ENCODE assay signal across 10 cellular contexts in the genomic region with DNA sequence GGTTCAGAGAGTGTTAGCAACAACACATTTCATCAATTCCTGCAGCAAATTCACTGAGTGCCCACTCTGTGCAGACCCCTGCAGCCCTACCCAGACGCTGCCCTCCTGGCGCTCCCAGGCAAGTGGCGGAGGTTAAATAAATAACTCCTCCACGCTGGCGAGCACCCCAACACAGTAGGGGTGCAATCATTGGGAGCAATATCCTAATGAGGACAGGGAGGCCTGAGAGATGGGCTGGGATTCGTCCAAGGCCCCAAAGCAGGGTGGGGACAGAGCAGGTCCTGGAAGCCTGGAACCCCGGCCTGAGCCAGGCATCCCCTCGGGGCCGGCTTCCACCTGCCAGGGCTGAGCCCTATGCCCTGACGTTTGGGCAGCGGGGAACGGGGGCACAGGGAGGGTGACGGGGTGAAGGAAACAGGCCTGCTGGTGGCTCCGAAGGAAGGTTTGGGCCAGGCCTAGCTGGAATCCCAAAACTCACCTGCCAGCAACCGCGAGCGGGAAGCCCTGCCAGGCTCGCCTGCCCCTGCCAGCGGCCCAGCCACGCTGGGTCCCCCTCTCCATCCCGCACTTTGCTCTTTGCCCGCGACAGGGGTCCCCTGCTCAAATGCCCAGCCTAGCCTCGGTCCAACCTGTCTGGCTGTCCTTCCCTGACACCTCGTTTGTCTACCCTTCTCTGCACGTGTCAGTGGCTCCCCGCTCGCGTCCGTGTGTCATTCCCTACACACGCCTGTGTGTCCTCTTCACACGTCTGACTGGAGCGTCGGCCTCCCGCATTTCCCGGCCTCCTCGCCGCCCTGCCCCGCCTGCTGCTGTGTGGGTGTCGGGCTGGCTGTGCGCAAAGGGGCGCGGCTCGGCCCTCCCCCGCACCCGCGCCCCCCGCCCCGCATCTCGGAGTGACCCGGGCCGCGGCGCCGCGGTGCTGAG. TPM values are rescaled to one million over a fixed set of nuclear protein-coding genes. Genes with fewer than 3 reads are reported as not detected.
DNase-seq lines count a peak whose midpoint lies in the region; ATAC-seq and TF ChIP-seq lines count a peak whose summit lies in the region.
"Had no signal": no experiment of that assay in that cellular context is flagged by ENCODE, and none has a peak within 500 bp of the region (broad histone marks: within the 10 kb centered on the region; RNA-seq: fewer than 3 reads in every experiment).

No MANE protein-coding gene starts in this region.

- TF ChIP-seq CTCF in GM23338 (conservative IDR thresholded peaks at IDR 0.05; ENCODE audit: low read depth in 2 of 2) (no peak), right atrium auricular region (IDR thresholded peaks at IDR 0.05) (no peak), sigmoid colon (IDR thresholded peaks at IDR 0.05) (no peak)
- TF ChIP-seq CTCF in activated CD8-positive, alpha-beta T cell treated with anti-CD3 and anti-CD28 coated beads for 36 hours (IDR thresholded peaks at IDR 0.05) = no peak

- TF ChIP-seq POLR2A in sigmoid colon (IDR thresholded peaks at IDR 0.05) = no peak

- no peak for TF ChIP-seq EP300 in sigmoid colon (IDR thresholded peaks at IDR 0.05)

- H3K4me3 ChIP-seq in GM23338 = peak overlapping the region; percentile 57
- H3K4me3 ChIP-seq in right atrium auricular region = peak overlapping the region; percentile 31 to 39
- H3K4me3 ChIP-seq in sigmoid colon = peak overlapping the region in 3 of 4 donors; percentile 17 to 41 (median 40)

- peak overlapping the region; percentile 68 for H3K4me3 Mint-ChIP-seq in GM23338
- no peak overlapping the region for H3K4me3 Mint-ChIP-seq in activated CD8-positive, alpha-beta T cell treated with anti-CD3 and anti-CD28 coated beads for 36 hours
- H3K4me3 Mint-ChIP-seq: activated naive CD8-positive, alpha-beta T cell treated with anti-CD3 and anti-CD28 coated beads, Interleukin-2, amount 10 ng/mL, durations not matched to agents 7 days and 5 days had no signal

- intact Hi-C loops in activated CD8-positive, alpha-beta T cell treated with anti-CD3 and anti-CD28 coated beads for 36 hours (cut with micrococcal nuclease) = no loop called here
- intact Hi-C loops in sigmoid colon (cut with DNase I) = no loop called here

- DNase-seq in GM23338 (ENCODE audit: low spot score) (peak; percentile 49), right atrium auricular region (ENCODE audit: low spot score) (no peak), sigmoid colon (peak; percentile 58), occipital lobe (lab: John Stamatoyannopoulos, UW) (no peak), A172 (ENCODE audit: low spot score) (no peak), NCI-H1930 (lab: John Stamatoyannopoulos, UW) (no peak)
- no peak for DNase-seq in activated CD8-positive, alpha-beta T cell treated with anti-CD3 and anti-CD28 coated beads for 36 hours
- DNase-seq: activated naive CD8-positive, alpha-beta T cell treated with anti-CD3 and anti-CD28 coated beads, Interleukin-2, amount 10 ng/mL, durations not matched to agents 7 days and 5 days had no signal

- H3K4me1 ChIP-seq in GM23338 (ENCODE audit: insufficient read depth) = peaks cover 8% of the 10 kb centered on the region
- peaks cover 0 to 18% of the 10 kb centered on the region in 2 donors for H3K4me1 ChIP-seq in right atrium auricular region
- H3K4me1 ChIP-seq in sigmoid colon = peaks cover 0 to 21% (median 17%) of the 10 kb centered on the region in 4 donors

- peaks cover 21% of the 10 kb centered on the region for H3K4me1 Mint-ChIP-seq in GM23338
- peaks cover 6% of the 10 kb centered on the region for H3K4me1 Mint-ChIP-seq in activated CD8-positive, alpha-beta T cell treated with anti-CD3 and anti-CD28 coated beads for 36 hours (ENCODE audit: low read depth)
- H3K4me1 Mint-ChIP-seq: activated naive CD8-positive, alpha-beta T cell treated with anti-CD3 and anti-CD28 coated beads, Interleukin-2, amount 10 ng/mL, durations not matched to agents 7 days and 5 days had no signal

- WGBS in sigmoid colon, 2 donors = 6 to 10% methylated on average over 56 of the region's 56 CpGs

- peak overlapping the region; percentile 73 for H3K4me2 ChIP-seq in GM23338

- CTCF ChIA-PET in activated CD8-positive, alpha-beta T cell treated with anti-CD3 and anti-CD28 coated beads for 36 hours (lab: Charles Lee) = interaction anchor here (1.5 kb wide), 1 partner anchor 19 kb away, joined by 4 read pairs; no protein-coding TSS in a partner anchor

- peaks cover 59% of the 10 kb centered on the region for H3K27me3 Mint-ChIP-seq in GM23338 (ENCODE audit: insufficient read depth, low read depth, poor library complexity)
- H3K27me3 Mint-ChIP-seq in activated CD8-positive, alpha-beta T cell treated with anti-CD3 and anti-CD28 coated beads for 36 hours = peaks cover 51% of the 10 kb centered on the region

- ATAC-seq in GM23338 = peak; percentile 7
- peak; percentile 19 for ATAC-seq in activated CD8-positive, alpha-beta T cell treated with anti-CD3 and anti-CD28 coated beads for 36 hours
- ATAC-seq in GM21515 (IDR thresholded peaks at IDR 0.05; ENCODE audit: unreplicated experiment) = no peak

- H2AFZ ChIP-seq in GM23338 = no peak overlapping the region

- H3K36me3 Mint-ChIP-seq in GM23338 (ENCODE audit: low read depth) = no peaks in the 10 kb centered on the region
- no peaks in the 10 kb centered on the region for H3K36me3 Mint-ChIP-seq in activated CD8-positive, alpha-beta T cell treated with anti-CD3 and anti-CD28 coated beads for 36 hours (ENCODE audit: low read depth)
- H3K36me3 Mint-ChIP-seq: activated naive CD8-positive, alpha-beta T cell treated with anti-CD3 and anti-CD28 coated beads, Interleukin-2, amount 10 ng/mL, durations not matched to agents 7 days and 5 days had no signal

- no peaks in the 10 kb centered on the region for H3K79me2 ChIP-seq in GM23338 (replicated peaks; ENCODE audit: insufficient read depth)

- H3K9me3 Mint-ChIP-seq in GM23338 = no peaks in the 10 kb centered on the region; the same call in 2 of the 3 replicates
- no peaks in the 10 kb centered on the region for H3K9me3 Mint-ChIP-seq in activated CD8-positive, alpha-beta T cell treated with anti-CD3 and anti-CD28 coated beads for 36 hours
- H3K9me3 Mint-ChIP-seq: activated naive CD8-positive, alpha-beta T cell treated with anti-CD3 and anti-CD28 coated beads, Interleukin-2, amount 10 ng/mL, durations not matched to agents 7 days and 5 days had no signal

- POLR2A ChIA-PET in activated CD8-positive, alpha-beta T cell treated with anti-CD3 and anti-CD28 coated beads for 36 hours (lab: Charles Lee) = no interaction called here

- H3K9me3 ChIP-seq in right atrium auricular region = no peaks in the 10 kb centered on the region
- H3K9me3 ChIP-seq in sigmoid colon = no peaks in the 10 kb centered on the region

- H3F3A ChIP-seq in GM23338 (replicated peaks; ENCODE audit: low read depth) = no peaks in the 10 kb centered on the region

- H3K9me2 ChIP-seq in GM23338 (ENCODE audit: insufficient read depth) = no peaks in the 10 kb centered on the region

- H3K27me3 ChIP-seq in GM23338 (ENCODE audit: insufficient read depth) (peaks cover 83% of the 10 kb centered on the region), right atrium auricular region (peaks cover 0 to 4% of the 10 kb centered on the region in 2 donors), sigmoid colon (peaks cover 26 to 68% (median 47%) of the 10 kb centered on the region in 3 donors)

- H3K36me3 ChIP-seq in GM23338 (ENCODE audit: insufficient read depth) = no peaks in the 10 kb centered on the region
- H3K36me3 ChIP-seq in right atrium auricular region = no peaks in the 10 kb centered on the region
- no peaks in the 10 kb centered on the region for H3K36me3 ChIP-seq in sigmoid colon

- H4K20me1 ChIP-seq in GM23338 (replicated peaks; ENCODE audit: insufficient read depth) = no peaks in the 10 kb centered on the region

- H3K27ac Mint-ChIP-seq in GM23338 = no peak overlapping the region
- H3K27ac Mint-ChIP-seq in activated CD8-positive, alpha-beta T cell treated with anti-CD3 and anti-CD28 coated beads for 36 hours = no peak overlapping the region
- H3K27ac Mint-ChIP-seq: activated naive CD8-positive, alpha-beta T cell treated with anti-CD3 and anti-CD28 coated beads, Interleukin-2, amount 10 ng/mL, durations not matched to agents 7 days and 5 days had no signal

- H3K27ac ChIP-seq in GM23338 (ENCODE audit: low read depth) (no peak overlapping the region), right atrium auricular region (no peak overlapping the region), sigmoid colon (no peak overlapping the region)

TF ChIP-seq in GM23338, 12 proteins besides CTCF, POLR2A, EP300 and RAD21:
- TF ChIP-seq CREB1 (CRISPR knock-in tag; IDR thresholded peaks at IDR 0.05; ENCODE audit: low read depth) (no peak), EZH2 (IDR thresholded peaks at IDR 0.05; ENCODE audit: low read depth, unreplicated experiment) (peak; percentile 70), EZH2phosphoT487 (IDR thresholded peaks at IDR 0.05; ENCODE audit: unreplicated experiment) (peak; percentile 42)
- TF ChIP-seq, protein P1, sequence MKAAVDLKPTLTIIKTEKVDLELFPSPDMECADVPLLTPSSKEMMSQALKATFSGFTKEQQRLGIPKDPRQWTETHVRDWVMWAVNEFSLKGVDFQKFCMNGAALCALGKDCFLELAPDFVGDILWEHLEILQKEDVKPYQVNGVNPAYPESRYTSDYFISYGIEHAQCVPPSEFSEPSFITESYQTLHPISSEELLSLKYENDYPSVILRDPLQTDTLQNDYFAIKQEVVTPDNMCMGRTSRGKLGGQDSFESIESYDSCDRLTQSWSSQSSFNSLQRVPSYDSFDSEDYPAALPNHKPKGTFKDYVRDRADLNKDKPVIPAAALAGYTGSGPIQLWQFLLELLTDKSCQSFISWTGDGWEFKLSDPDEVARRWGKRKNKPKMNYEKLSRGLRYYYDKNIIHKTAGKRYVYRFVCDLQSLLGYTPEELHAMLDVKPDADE (IDR thresholded peaks at IDR 0.05) = no peak

RNA-seq across cellular contexts. Expression of a gene that starts 0.7 kb away (rescaled TPM):
- 0.07 TPM in 1 of 2 replicates, not detected in the other for total RNA-seq in GM23338 (2014; rRNA removed; shearing (Covaris generic))
- polyA plus RNA-seq in GM23338 (2016; fragmentation: Nextera tagmentation; extraction: Ambion mirVana) (0.10 TPM in 1 of 2 replicates, not detected in the other), sigmoid colon (under 1 TPM in 1 of 3 donors, not detected in 2; 0.35 TPM)
- total RNA-seq in activated CD8-positive, alpha-beta T cell treated with anti-CD3 and anti-CD28 coated beads for 36 hours = not detected
- total RNA-seq in right atrium auricular region (under 1 TPM; 0.48 to 0.75 TPM), sigmoid colon (under 1 TPM in 1 of 4 donors, not detected in 3; 0.41 TPM), occipital lobe (4.1 TPM)
- 0.91 and 1.7 TPM in 2 replicates for total RNA-seq in A172 (2014; rRNA removed; shearing (Covaris generic))
- total RNA-seq: activated naive CD8-positive, alpha-beta T cell treated with anti-CD3 and anti-CD28 coated beads, Interleukin-2, amount 10 ng/mL, durations not matched to agents 7 days and 5 days had no signal

RNA-seq across cellular contexts. Expression of a gene that starts 59.9 kb away (rescaled TPM):
- not detected in 2 replicates for total RNA-seq in GM23338 (2014; rRNA removed; shearing (Covaris generic))
- polyA plus RNA-seq in GM23338 (2016; fragmentation: Nextera tagmentation; extraction: Ambion mirVana) = 0.18 TPM in 1 of 2 replicates, not detected in the other
- not detected for total RNA-seq in activated CD8-positive, alpha-beta T cell treated with anti-CD3 and anti-CD28 coated beads for 36 hours
- total RNA-seq in right atrium auricular region = 10 to 100 TPM; 47.4 to 58.0 TPM
- total RNA-seq in sigmoid colon = 10 to 100 TPM; 12.6 to 26.0 (median 14.3) TPM
- 10 to 100 TPM in 1 of 3 donors, under 1 TPM in 2; 0.60 to 11.5 (median 0.69) TPM for polyA plus RNA-seq in sigmoid colon
- total RNA-seq in occipital lobe = 5.6 TPM
- total RNA-seq in A172 (2014; rRNA removed; shearing (Covaris generic)) = 0.29 TPM in 1 of 2 replicates, not detected in the other
- total RNA-seq: activated naive CD8-positive, alpha-beta T cell treated with anti-CD3 and anti-CD28 coated beads, Interleukin-2, amount 10 ng/mL, durations not matched to agents 7 days and 5 days; NCI-H460 had no signal

Comparison
In these comparisons a context has a peak if more than half of its experiments do, and no peak if none do; other contexts are left out.
1. DNase-seq: peak in GM23338 (single experiment) and sigmoid colon (single experiment); none in activated CD8-positive, alpha-beta T cell treated with anti-CD3 and anti-CD28 coated beads for 36 hours (single experiment), right atrium auricular region (single experiment), occipital lobe (single experiment), A172 (single experiment) and NCI-H1930 (0 of 2).
2. Peak in every context shown above with its lines, with median percentiles within 50 percentile points of each other: H3K4me3 ChIP-seq.